1 cellular context compared by ENCODE assay signal in the genomic region with DNA sequence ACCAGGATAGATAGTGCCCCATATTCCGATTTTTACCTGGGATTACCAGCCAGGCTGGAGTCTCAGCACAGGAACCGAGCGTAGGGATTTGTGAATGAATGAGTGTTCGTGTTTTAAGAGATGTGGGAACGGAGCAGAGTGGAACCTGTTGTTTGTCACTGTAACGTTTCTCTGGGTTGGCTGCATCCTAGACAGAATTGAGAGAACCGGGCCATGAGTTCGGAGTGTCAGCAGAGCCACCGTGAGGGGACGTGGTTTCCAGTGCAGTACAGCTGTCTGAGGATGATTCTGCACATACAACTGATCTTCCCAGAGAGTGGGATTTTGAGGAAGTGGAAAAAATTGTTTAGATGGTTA.
TF ChIP-seq lines count a peak whose summit lies in the region.

No MANE protein-coding gene starts in this region.

TF ChIP-seq in H1, 55 proteins besides CTCF, POLR2A, EP300 and RAD21:
- TF ChIP-seq MAFK (IDR thresholded peaks at IDR 0.05; ENCODE audit: low read depth, low read length) (no peak), EZH2 (IDR thresholded peaks at IDR 0.05; ENCODE audit: low read depth, low read length, severe bottlenecking) (peak; percentile 32)
TF ChIP-seq in H1: peak in this region for 1.
